1 cellular context compared by ENCODE assay signal in the genomic region with DNA sequence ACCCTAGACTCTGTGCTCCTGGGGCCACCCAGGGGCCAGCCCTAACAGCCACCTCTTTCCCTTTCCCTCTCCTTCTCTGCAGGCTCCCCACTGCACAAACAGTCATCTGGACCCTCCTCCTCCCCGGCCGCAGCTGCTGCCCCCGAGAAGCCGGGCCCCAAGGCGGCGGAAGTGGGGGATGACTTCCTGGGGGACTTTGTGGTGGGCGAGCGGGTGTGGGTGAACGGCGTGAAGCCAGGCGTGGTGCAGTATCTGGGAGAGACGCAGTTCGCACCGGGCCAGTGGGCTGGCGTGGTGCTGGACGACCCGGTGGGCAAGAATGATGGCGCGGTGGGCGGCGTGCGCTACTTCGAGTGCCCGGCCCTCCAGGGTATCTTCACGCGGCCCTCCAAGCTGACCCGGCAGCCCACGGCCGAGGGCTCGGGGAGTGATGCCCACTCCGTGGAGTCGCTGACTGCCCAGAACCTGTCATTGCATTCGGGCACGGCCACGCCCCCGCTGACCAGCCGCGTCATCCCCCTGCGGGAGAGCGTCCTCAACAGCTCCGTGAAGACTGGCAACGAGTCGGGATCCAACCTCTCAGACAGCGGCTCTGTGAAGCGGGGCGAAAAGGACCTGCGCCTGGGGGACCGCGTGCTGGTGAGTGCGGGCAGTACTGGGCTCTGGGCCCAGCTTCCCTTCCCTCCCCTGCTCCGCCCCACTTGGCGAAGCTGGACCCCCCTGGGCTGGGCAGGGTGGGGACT.
A peak's percentile ranks its signal among the peaks of the same experiment; 100 is the strongest.
TF ChIP-seq lines count a peak whose summit lies in the region.

No MANE protein-coding gene starts in this region.

TF ChIP-seq in HepG2, 621 proteins besides CTCF, POLR2A, EP300 and RAD21:
- TF ChIP-seq, protein P1, sequence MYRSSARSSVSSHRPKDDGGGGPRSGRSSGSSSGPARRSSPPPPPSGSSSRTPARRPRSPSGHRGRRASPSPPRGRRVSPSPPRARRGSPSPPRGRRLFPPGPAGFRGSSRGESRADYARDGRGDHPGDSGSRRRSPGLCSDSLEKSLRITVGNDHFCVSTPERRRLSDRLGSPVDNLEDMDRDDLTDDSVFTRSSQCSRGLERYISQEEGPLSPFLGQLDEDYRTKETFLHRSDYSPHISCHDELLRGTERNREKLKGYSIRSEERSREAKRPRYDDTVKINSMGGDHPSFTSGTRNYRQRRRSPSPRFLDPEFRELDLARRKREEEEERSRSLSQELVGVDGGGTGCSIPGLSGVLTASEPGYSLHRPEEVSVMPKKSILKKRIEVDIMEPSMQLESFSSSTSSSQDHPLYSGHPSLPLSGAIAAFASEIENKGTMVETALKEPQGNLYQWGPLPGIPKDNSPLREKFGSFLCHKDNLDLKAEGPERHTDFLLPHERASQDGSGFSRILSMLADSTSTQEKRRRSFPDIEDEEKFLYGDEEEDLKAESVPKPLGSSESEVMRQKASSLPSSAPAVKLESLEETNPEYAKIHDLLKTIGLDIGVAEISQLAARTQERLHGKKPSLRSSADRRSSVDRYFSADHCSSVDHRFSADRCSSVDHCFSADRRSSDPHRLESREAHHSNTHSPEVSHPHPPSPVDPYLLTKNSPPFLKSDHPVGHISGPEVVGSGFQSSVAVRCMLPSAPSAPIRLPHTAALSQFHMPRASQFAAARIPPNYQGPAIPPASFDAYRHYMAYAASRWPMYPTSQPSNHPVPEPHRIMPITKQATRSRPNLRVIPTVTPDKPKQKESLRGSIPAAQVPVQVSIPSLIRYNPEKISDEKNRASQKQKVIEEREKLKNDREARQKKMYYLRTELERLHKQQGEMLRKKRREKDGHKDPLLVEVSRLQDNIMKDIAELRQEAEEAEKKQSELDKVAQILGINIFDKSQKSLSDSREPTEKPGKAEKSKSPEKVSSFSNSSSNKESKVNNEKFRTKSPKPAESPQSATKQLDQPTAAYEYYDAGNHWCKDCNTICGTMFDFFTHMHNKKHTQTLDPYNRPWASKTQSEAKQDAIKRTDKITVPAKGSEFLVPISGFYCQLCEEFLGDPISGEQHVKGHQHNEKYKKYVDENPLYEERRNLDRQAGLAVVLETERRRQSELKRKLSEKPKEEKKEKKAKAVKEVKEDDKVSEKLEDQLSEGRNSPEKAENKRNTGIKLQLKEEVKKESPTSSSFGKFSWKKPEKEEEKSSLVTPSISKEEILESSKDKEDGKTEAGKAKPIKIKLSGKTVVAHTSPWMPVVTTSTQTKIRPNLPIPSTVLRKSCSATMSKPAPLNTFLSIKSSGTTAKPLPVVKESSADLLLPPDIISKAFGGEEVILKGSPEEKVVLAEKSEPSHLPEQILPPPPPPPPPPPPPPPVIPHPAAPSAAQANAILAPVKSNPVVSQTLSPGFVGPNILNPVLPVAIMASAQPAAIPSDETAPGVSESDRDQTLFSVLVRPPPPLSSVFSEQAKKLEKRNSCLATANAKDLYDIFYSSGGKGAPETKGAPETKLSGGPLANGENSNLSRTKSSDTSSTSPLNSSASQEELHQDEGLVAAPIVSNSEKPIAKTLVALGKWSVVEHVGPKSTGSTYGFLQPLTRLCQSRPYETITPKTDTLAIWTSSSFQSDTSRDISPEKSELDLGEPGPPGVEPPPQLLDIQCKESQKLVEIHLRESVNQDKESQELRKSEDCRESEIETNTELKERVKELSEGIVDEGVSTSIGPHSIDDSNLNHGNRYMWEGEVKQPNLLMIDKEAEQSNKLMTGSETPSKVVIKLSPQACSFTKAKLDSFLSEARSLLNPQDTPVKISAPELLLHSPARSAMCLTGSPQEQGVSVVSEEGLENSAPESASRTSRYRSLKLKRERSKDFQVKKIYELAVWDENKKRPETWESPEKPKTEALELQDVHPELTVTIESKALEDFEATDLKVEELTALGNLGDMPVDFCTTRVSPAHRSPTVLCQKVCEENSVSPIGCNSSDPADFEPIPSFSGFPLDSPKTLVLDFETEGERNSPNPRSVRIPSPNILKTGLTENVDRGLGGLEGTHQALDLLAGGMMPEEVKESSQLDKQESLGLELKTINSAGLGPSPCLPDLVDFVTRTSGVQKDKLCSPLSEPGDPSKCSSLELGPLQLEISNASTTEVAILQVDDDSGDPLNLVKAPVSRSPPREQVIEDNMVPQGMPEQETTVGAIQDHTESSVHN (CRISPR knock-in tag; IDR thresholded peaks at IDR 0.05): no peak
- peak; percentile 58; the same call in 1 of the 2 replicates for TF ChIP-seq ZNF768 (CRISPR knock-in tag; IDR thresholded peaks at IDR 0.05)
- peak; percentile 78 for TF ChIP-seq AGO2 (optimal IDR thresholded peaks at IDR 0.05; ENCODE audit: low read depth, low read length)
